Comparison of ENCODE assay signal across 1 cellular context in genomic region chr1:40810915-40811314, GRCh38.
TF ChIP-seq lines count a peak whose summit lies in the region.

No MANE protein-coding gene starts in this region.

TF ChIP-seq in K562, 482 proteins besides CTCF, POLR2A, EP300 and RAD21:
- no peak for TF ChIP-seq NFRKB (IDR thresholded peaks at IDR 0.05; ENCODE audit: low read depth)
- TF ChIP-seq ZBTB40 (IDR thresholded peaks at IDR 0.05), result 0 out of 2 replicates have a peak, but pooled peaks have one; percentile 49
- TF ChIP-seq ZBTB40 (CRISPR knock-in tag; IDR thresholded peaks at IDR 0.05), result peak; percentile 42; the same call in 1 of the 2 replicates
- TF ChIP-seq NFYB (IDR thresholded peaks at IDR 0.05; ENCODE audit: extremely low read depth, insufficient read length), result peak; percentile 44
